23 cellular contexts compared by ENCODE assay signal in genomic region chr1:37824001-37824400, GRCh38. TPM values are rescaled to one million over a fixed set of nuclear protein-coding genes. Genes with fewer than 3 reads are reported as not detected.
DNase-seq lines count a peak whose midpoint lies in the region; ATAC-seq, FAIRE-seq and TF ChIP-seq lines count a peak whose summit lies in the region.
"Had no signal": no experiment of that assay in that cellular context is flagged by ENCODE, and none has a peak within 500 bp of the region (broad histone marks: within the 10 kb centered on the region; RNA-seq: fewer than 3 reads in every experiment).

No MANE protein-coding gene starts in this region.

- 87% methylated on average over 2 of the region's 2 CpGs for WGBS in K562 (ENCODE audit: insufficient coverage, low coverage, missing lambda C conversion rate)
- 91 to 94% methylated on average over 2 of the region's 2 CpGs for WGBS in sigmoid colon, 2 donors

- H3K27ac ChIP-seq in K562 (ENCODE audit: extremely low read depth, low read depth, low read length) (no peak overlapping the region), sigmoid colon (no peak overlapping the region)
- H3K27ac ChIP-seq: 22Rv1, A549, BLaER1, HL-60 had no signal

- no peaks in the 10 kb centered on the region for H3K9me3 Mint-ChIP-seq in activated T-cell treated with anti-CD3 and anti-CD28 coated beads, Interleukin-2, amount 50 U/mL, for 24 hours
- no peaks in the 10 kb centered on the region for H3K9me3 Mint-ChIP-seq in natural killer cell
- no peaks in the 10 kb centered on the region for H3K9me3 Mint-ChIP-seq in stimulated activated effector memory CD8-positive, alpha-beta T cell treated with anti-CD3 and anti-CD28 coated beads, Interleukin-12 subunit alpha, Interleukin-12 subunit beta, amount 100 ng/mL, for 72 hours
- H3K9me3 Mint-ChIP-seq: CD14-positive monocyte; CD8-positive, alpha-beta T cell; GM23338 had no signal

- BruUV-seq in K562 (replicated peaks; lab: Mats Ljungman, UMichigan), result no TSS peak

- no peaks in the 10 kb centered on the region for H3K79me2 ChIP-seq in K562 (ENCODE audit: control insufficient read depth, insufficient read depth, low read length)

- no peaks in the 10 kb centered on the region for H4K20me1 ChIP-seq in K562 (replicated peaks; ENCODE audit: control insufficient read depth, insufficient read depth, low read length)
- H4K20me1 ChIP-seq: BLaER1 had no signal

- H3K4me2 ChIP-seq in K562 (ENCODE audit: insufficient read depth, low read length), result no peak overlapping the region
- H3K4me2 ChIP-seq: A549, BLaER1, GM23338 had no signal

- H3K4me3 ChIP-seq in K562 (no peak overlapping the region), sigmoid colon (no peak overlapping the region)
- H3K4me3 ChIP-seq: A549, BLaER1, GM23338 had no signal

- in situ Hi-C loops in K562 (cut with MboI), result no loop called here

- H3K4me1 Mint-ChIP-seq in activated T-cell treated with anti-CD3 and anti-CD28 coated beads, Interleukin-2, amount 50 U/mL, for 24 hours (ENCODE audit: low read depth), result peaks cover 38% of the 10 kb centered on the region
- peaks cover 17 to 28% of the 10 kb centered on the region in 2 donors for H3K4me1 Mint-ChIP-seq in natural killer cell
- peaks cover 14% of the 10 kb centered on the region for H3K4me1 Mint-ChIP-seq in stimulated activated effector memory CD8-positive, alpha-beta T cell treated with anti-CD3 and anti-CD28 coated beads, Interleukin-12 subunit alpha, Interleukin-12 subunit beta, amount 100 ng/mL, for 72 hours
- H3K4me1 Mint-ChIP-seq: GM23338 had no signal

- no peaks in the 10 kb centered on the region for H3K27me3 ChIP-seq in K562 (ENCODE audit: control insufficient read depth in 2 of 2, insufficient read depth in 2 of 2, low read length in 2 of 2)
- no peaks in the 10 kb centered on the region for H3K27me3 ChIP-seq in sigmoid colon
- H3K27me3 ChIP-seq: BLaER1 had no signal

- intact Hi-C loops in K562 (cut with micrococcal nuclease), result no loop called here
- intact Hi-C loops in natural killer cell (cut with micrococcal nuclease), result no loop called here
- intact Hi-C loops in sigmoid colon (cut with DNase I), result no loop called here

- ATAC-seq in K562, result no peak
- no peak for ATAC-seq in natural killer cell
- ATAC-seq in stimulated activated effector memory CD8-positive, alpha-beta T cell treated with anti-CD3 and anti-CD28 coated beads, Interleukin-12 subunit alpha, Interleukin-12 subunit beta, amount 100 ng/mL, for 72 hours, result no peak
- ATAC-seq: A549; CD8-positive, alpha-beta T cell; GM23338 had no signal

- H2AFZ ChIP-seq in K562 (ENCODE audit: low read depth, low read length), result no peak overlapping the region
- H2AFZ ChIP-seq: GM23338 had no signal

- DNase-seq in activated T-cell treated with anti-CD3 and anti-CD28 coated beads, Interleukin-2, amount 50 U/mL, for 24 hours, result no peak
- DNase-seq in activated T-cell treated with anti-CD3 and anti-CD28 coated beads, Interleukin-2, amount 50 U/mL, for 48 hours, result no peak
- DNase-seq in K562 (ENCODE audit: extremely low read depth in 1 of 4, low spot score in 3 of 4) (no peak), natural killer cell (no peak), AG08396 (ENCODE audit: low spot score) (no peak), sigmoid colon (no peak), NAMALWA (ENCODE audit: low spot score) (no peak)
- DNase-seq in stimulated activated effector memory CD8-positive, alpha-beta T cell treated with anti-CD3 and anti-CD28 coated beads, Interleukin-12 subunit alpha, Interleukin-12 subunit beta, amount 100 ng/mL, for 72 hours (ENCODE audit: low spot score in 2 of 2), result no peak
- DNase-seq: CD8-positive, alpha-beta T cell; COR-L47; DMS 273 treated with DMSO at 0.1 percent for 48 hours; DMS53; DND-41; HCEC 1CT had no signal

- FAIRE-seq in K562 (lab: Jason Lieb, UNC), result no peak
- FAIRE-seq: A549, G401.6, H54 had no signal

- H3K4me3 Mint-ChIP-seq in activated T-cell treated with anti-CD3 and anti-CD28 coated beads, Interleukin-2, amount 50 U/mL, for 24 hours, result no peak overlapping the region
- no peak overlapping the region for H3K4me3 Mint-ChIP-seq in natural killer cell
- H3K4me3 Mint-ChIP-seq in stimulated activated effector memory CD8-positive, alpha-beta T cell treated with anti-CD3 and anti-CD28 coated beads, Interleukin-12 subunit alpha, Interleukin-12 subunit beta, amount 100 ng/mL, for 72 hours, result peak overlapping the region; percentile 36
- H3K4me3 Mint-ChIP-seq: CD14-positive monocyte; CD8-positive, alpha-beta T cell; GM23338 had no signal

- TF ChIP-seq EP300 in K562 (IDR thresholded peaks at IDR 0.05; ENCODE audit: low read length), result no peak
- no peak for TF ChIP-seq EP300 in sigmoid colon (IDR thresholded peaks at IDR 0.05)

- TF ChIP-seq POLR2A in K562 (conservative IDR thresholded peaks at IDR 0.05) (no peak), sigmoid colon (IDR thresholded peaks at IDR 0.05) (no peak)

- H3K4me1 ChIP-seq in K562 (replicated peaks in 1 of 2; ENCODE audit: control insufficient read depth in 2 of 2, insufficient read depth in 2 of 2, low read length in 2 of 2) (no peaks in the 10 kb centered on the region), sigmoid colon (no peaks in the 10 kb centered on the region)
- H3K4me1 ChIP-seq: A549, BLaER1 had no signal

- no peak overlapping the region for H3K9ac ChIP-seq in K562 (ENCODE audit: insufficient read depth in 1 of 2, low read depth in 2 of 2, low read length in 2 of 2)
- H3K9ac ChIP-seq: BLaER1 had no signal

- peak overlapping the region; percentile 50 for H3K27ac Mint-ChIP-seq in activated T-cell treated with anti-CD3 and anti-CD28 coated beads, Interleukin-2, amount 50 U/mL, for 24 hours
- H3K27ac Mint-ChIP-seq in natural killer cell, result peak overlapping the region; percentile 40 to 84
- H3K27ac Mint-ChIP-seq in stimulated activated effector memory CD8-positive, alpha-beta T cell treated with anti-CD3 and anti-CD28 coated beads, Interleukin-12 subunit alpha, Interleukin-12 subunit beta, amount 100 ng/mL, for 72 hours, result peak overlapping the region; percentile 85
- H3K27ac Mint-ChIP-seq: CD8-positive, alpha-beta T cell; GM23338 had no signal

- TF ChIP-seq RAD21 in K562 (CRISPR knock-in tag; conservative IDR thresholded peaks at IDR 0.05 in 1 of 2, IDR thresholded peaks at IDR 0.05 in 1 of 2), result no peak

- no peaks in the 10 kb centered on the region for H3K9me1 ChIP-seq in K562 (ENCODE audit: control insufficient read depth, insufficient read depth, low read length)

- POLR2A ChIA-PET in K562 (lab: Yijun Ruan, JAX), result interaction anchor here (0.9 kb wide), 1 partner anchor 10 kb away, joined by 3 read pairs; no protein-coding TSS in a partner anchor

- H3K36me3 ChIP-seq in K562 (ENCODE audit: control insufficient read depth, insufficient read depth, low read length) (peaks cover 72% of the 10 kb centered on the region), sigmoid colon (peaks cover 13 to 71% (median 23%) of the 10 kb centered on the region in 4 donors)

- peaks cover 84% of the 10 kb centered on the region for H3K36me3 Mint-ChIP-seq in activated T-cell treated with anti-CD3 and anti-CD28 coated beads, Interleukin-2, amount 50 U/mL, for 24 hours (ENCODE audit: low read depth)
- H3K36me3 Mint-ChIP-seq in natural killer cell, result no peaks in the 10 kb centered on the region
- peaks cover 90% of the 10 kb centered on the region for H3K36me3 Mint-ChIP-seq in stimulated activated effector memory CD8-positive, alpha-beta T cell treated with anti-CD3 and anti-CD28 coated beads, Interleukin-12 subunit alpha, Interleukin-12 subunit beta, amount 100 ng/mL, for 72 hours

- no peak for TF ChIP-seq CTCF in K562 (IDR thresholded peaks at IDR 0.05 in 2 of 3, conservative IDR thresholded peaks at IDR 0.05 in 1 of 3; ENCODE audit: insufficient read depth in 2 of 3, low read depth in 1 of 3, low read length in 3 of 3)
- TF ChIP-seq CTCF in natural killer cell (IDR thresholded peaks at IDR 0.05), result no peak
- no peak for TF ChIP-seq CTCF in sigmoid colon (IDR thresholded peaks at IDR 0.05)

- no peaks in the 10 kb centered on the region for H3K27me3 Mint-ChIP-seq in activated T-cell treated with anti-CD3 and anti-CD28 coated beads, Interleukin-2, amount 50 U/mL, for 24 hours
- no peaks in the 10 kb centered on the region for H3K27me3 Mint-ChIP-seq in natural killer cell (ENCODE audit: low read depth in 2 of 2)

- CTCF ChIA-PET in K562 (lab: Yijun Ruan, JAX; ENCODE audit: low intra/inter-chr PET ratio), result no interaction called here

- H3K9me3 ChIP-seq in K562 (replicated peaks; ENCODE audit: control insufficient read depth, insufficient read depth, low read depth, low read length) (no peaks in the 10 kb centered on the region), sigmoid colon (no peaks in the 10 kb centered on the region)
- H3K9me3 ChIP-seq: A549, BLaER1 had no signal

RNA-seq across cellular contexts. Expression of gene YRDC, which starts 16.0 kb away (rescaled TPM):
- 10.5 and 18.9 TPM in 2 replicates for total RNA-seq in K562 (2011; cell fraction: chromatin; rRNA removed; ENCODE audit: low replicate concordance)
- 20.5 and 22.2 TPM in 2 replicates for total RNA-seq in K562 (2011; cell fraction: nucleolus; rRNA removed)
- 21.0 and 24.2 TPM in 2 replicates for total RNA-seq in K562 (2011; cell fraction: nucleoplasm; rRNA removed)
- total RNA-seq in K562 (2014; rRNA removed) (58.5 and 65.1 TPM in 2 replicates), K562 (2014; rRNA removed; fragmentation: Illumina TruSeq; extraction: Trizol) (47.2 and 51.0 TPM in 2 replicates), K562 (2015; rRNA removed; fragmentation: Illumina TruSeq; extraction: Trizol) (34.1 and 34.2 TPM in 2 replicates), K562 (2021) (57.2 and 60.1 TPM in 2 replicates), natural killer cell (10 to 100 TPM; 19.9 to 26.2 (median 24.4) TPM), sigmoid colon (10 to 100 TPM in 2 of 4 donors, 1 to 10 TPM in 2; 4.4 to 12.4 (median 9.5) TPM)
- polyA plus RNA-seq in K562 (2011; rRNA removed) (49.8 and 56.0 TPM in 2 replicates), K562 (2014; fragmentation: Illumina TruSeq; extraction: Trizol) (40.2 and 44.8 TPM in 2 replicates), K562 (2014; fragmentation: Nextera tagmentation; extraction: Ambion mirVana) (10 to 100 TPM; 11.1 to 16.7 TPM), K562 (2014; rRNA removed) (54.4 and 58.9 TPM in 2 replicates), sigmoid colon (10 to 100 TPM; 14.4 to 19.0 (median 15.5) TPM)
- polyA plus RNA-seq in K562 (2011; cell fraction: cytosol; rRNA removed), result 48.6 and 49.6 TPM in 2 replicates
- polyA plus RNA-seq in K562 (2011; cell fraction: nucleus; rRNA removed), result 18.8 and 19.7 TPM in 2 replicates
- 32.7 and 40.3 TPM in 2 replicates for polyA plus RNA-seq in K562 (2012)
- 25.0 and 26.0 TPM in 2 replicates for polyA minus RNA-seq in K562 (2011; rRNA and poly(A)+ RNA removed)
- polyA minus RNA-seq in K562 (2011; cell fraction: cytosol; rRNA and poly(A)+ RNA removed), result 19.2 and 24.3 TPM in 2 replicates
- 10.4 and 11.3 TPM in 2 replicates for polyA minus RNA-seq in K562 (2011; cell fraction: nucleus; rRNA and poly(A)+ RNA removed)

RNA-seq across cellular contexts. Expression of gene C1orf122, which starts 16.4 kb away (rescaled TPM):
- 2.4 and 6.3 TPM in 2 replicates for total RNA-seq in K562 (2011; cell fraction: chromatin; rRNA removed; ENCODE audit: low replicate concordance)
- 12.6 and 15.3 TPM in 2 replicates for total RNA-seq in K562 (2011; cell fraction: nucleolus; rRNA removed)
- 6.2 and 7.9 TPM in 2 replicates for total RNA-seq in K562 (2011; cell fraction: nucleoplasm; rRNA removed)
- 70.9 and 85.3 TPM in 2 replicates for total RNA-seq in K562 (2014; rRNA removed)
- total RNA-seq in K562 (2014; rRNA removed; fragmentation: Illumina TruSeq; extraction: Trizol), result 11.2 TPM in 2 replicates
- 18.6 and 22.0 TPM in 2 replicates for total RNA-seq in K562 (2015; rRNA removed; fragmentation: Illumina TruSeq; extraction: Trizol)
- 51.5 and 52.5 TPM in 2 replicates for total RNA-seq in K562 (2021)
- 17.3 and 20.7 TPM in 2 replicates for polyA plus RNA-seq in K562 (2011; rRNA removed)
- polyA plus RNA-seq in K562 (2011; cell fraction: cytosol; rRNA removed), result 18.1 and 59.5 TPM in 2 replicates
- 20.9 and 26.5 TPM in 2 replicates for polyA plus RNA-seq in K562 (2011; cell fraction: nucleus; rRNA removed)
- polyA plus RNA-seq in K562 (2012), result 19.8 and 25.5 TPM in 2 replicates
- polyA plus RNA-seq in K562 (2014; fragmentation: Illumina TruSeq; extraction: Trizol), result 8.5 and 12.4 TPM in 2 replicates
- 1 to 10 TPM; 3.6 to 5.2 TPM for polyA plus RNA-seq in K562 (2014; fragmentation: Nextera tagmentation; extraction: Ambion mirVana)
- 47.9 and 58.3 TPM in 2 replicates for polyA plus RNA-seq in K562 (2014; rRNA removed)
- polyA minus RNA-seq in K562 (2011; rRNA and poly(A)+ RNA removed), result 2.0 and 2.6 TPM in 2 replicates
- polyA minus RNA-seq in K562 (2011; cell fraction: cytosol; rRNA and poly(A)+ RNA removed), result 5.5 and 5.9 TPM in 2 replicates
- 4.3 and 5.7 TPM in 2 replicates for polyA minus RNA-seq in K562 (2011; cell fraction: nucleus; rRNA and poly(A)+ RNA removed)
- 10 to 100 TPM; 13.9 to 22.9 (median 14.9) TPM for total RNA-seq in natural killer cell
- total RNA-seq in sigmoid colon, result 100 to 1,000 TPM in 1 of 4 donors, 10 to 100 TPM in 3; 61.9 to 105 (median 90.8) TPM
- 10 to 100 TPM; 43.2 to 54.6 (median 51.1) TPM for polyA plus RNA-seq in sigmoid colon

RNA-seq across cellular contexts. Expression of gene MANEAL, which starts 30.4 kb away (rescaled TPM):
- total RNA-seq in K562 (2011; cell fraction: chromatin; rRNA removed; ENCODE audit: low replicate concordance), result 1.1 and 3.1 TPM in 2 replicates
- total RNA-seq in K562 (2011; cell fraction: nucleolus; rRNA removed), result 3.7 and 4.5 TPM in 2 replicates
- total RNA-seq in K562 (2011; cell fraction: nucleoplasm; rRNA removed), result 3.5 and 3.7 TPM in 2 replicates
- total RNA-seq in K562 (2014; rRNA removed), result 1.2 and 2.7 TPM in 2 replicates
- total RNA-seq in K562 (2014; rRNA removed; fragmentation: Illumina TruSeq; extraction: Trizol), result 1.1 TPM in 2 replicates
- 2.0 and 2.1 TPM in 2 replicates for total RNA-seq in K562 (2015; rRNA removed; fragmentation: Illumina TruSeq; extraction: Trizol)
- 2.0 and 2.2 TPM in 2 replicates for total RNA-seq in K562 (2021)
- polyA plus RNA-seq in K562 (2011; rRNA removed), result 1.0 and 3.2 TPM in 2 replicates
- 2.0 and 5.7 TPM in 2 replicates for polyA plus RNA-seq in K562 (2011; cell fraction: cytosol; rRNA removed)
- 0.65 and 2.1 TPM in 2 replicates for polyA plus RNA-seq in K562 (2011; cell fraction: nucleus; rRNA removed)
- polyA plus RNA-seq in K562 (2012), result 1.1 and 2.3 TPM in 2 replicates
- polyA plus RNA-seq in K562 (2014; fragmentation: Illumina TruSeq; extraction: Trizol), result 1.6 and 1.9 TPM in 2 replicates
- under 1 TPM; 0.37 to 0.59 TPM for polyA plus RNA-seq in K562 (2014; fragmentation: Nextera tagmentation; extraction: Ambion mirVana)
- 0.95 and 1.00 TPM in 2 replicates for polyA plus RNA-seq in K562 (2014; rRNA removed)
- 0.69 and 2.1 TPM in 2 replicates for polyA minus RNA-seq in K562 (2011; rRNA and poly(A)+ RNA removed)
- polyA minus RNA-seq in K562 (2011; cell fraction: cytosol; rRNA and poly(A)+ RNA removed), result 2.5 and 4.6 TPM in 2 replicates
- polyA minus RNA-seq in K562 (2011; cell fraction: nucleus; rRNA and poly(A)+ RNA removed), result 0.44 and 0.81 TPM in 2 replicates
- 1 to 10 TPM; 1.6 to 3.8 (median 2.4) TPM for total RNA-seq in natural killer cell
- 1 to 10 TPM; 1.1 to 1.8 (median 1.4) TPM for total RNA-seq in sigmoid colon
- polyA plus RNA-seq in sigmoid colon, result 1 to 10 TPM in 2 of 3 donors, under 1 TPM in 1; 0.60 to 5.2 (median 1.2) TPM

RNA-seq across cellular contexts. Expression of gene MTF1, which starts 35.4 kb away (rescaled TPM):
- 31.8 and 48.9 TPM in 2 replicates for total RNA-seq in K562 (2011; cell fraction: chromatin; rRNA removed; ENCODE audit: low replicate concordance)
- total RNA-seq in K562 (2011; cell fraction: nucleolus; rRNA removed), result 9.0 and 9.3 TPM in 2 replicates
- 11.7 and 13.0 TPM in 2 replicates for total RNA-seq in K562 (2011; cell fraction: nucleoplasm; rRNA removed)
- total RNA-seq in K562 (2014; rRNA removed), result 1.1 and 2.6 TPM in 2 replicates
- 6.7 and 7.1 TPM in 2 replicates for total RNA-seq in K562 (2014; rRNA removed; fragmentation: Illumina TruSeq; extraction: Trizol)
- total RNA-seq in K562 (2015; rRNA removed; fragmentation: Illumina TruSeq; extraction: Trizol), result 4.3 and 4.4 TPM in 2 replicates
- 11.3 and 12.2 TPM in 2 replicates for total RNA-seq in K562 (2021)
- polyA plus RNA-seq in K562 (2011; rRNA removed), result 4.8 and 5.1 TPM in 2 replicates
- 3.1 and 4.5 TPM in 2 replicates for polyA plus RNA-seq in K562 (2011; cell fraction: cytosol; rRNA removed)
- polyA plus RNA-seq in K562 (2011; cell fraction: nucleus; rRNA removed), result 5.0 and 7.5 TPM in 2 replicates
- polyA plus RNA-seq in K562 (2012), result 2.3 and 5.2 TPM in 2 replicates
- polyA plus RNA-seq in K562 (2014; fragmentation: Illumina TruSeq; extraction: Trizol), result 5.2 and 6.1 TPM in 2 replicates
- 1 to 10 TPM; 1.9 to 2.4 TPM for polyA plus RNA-seq in K562 (2014; fragmentation: Nextera tagmentation; extraction: Ambion mirVana)
- 2.9 and 3.6 TPM in 2 replicates for polyA plus RNA-seq in K562 (2014; rRNA removed)
- 16.1 and 36.5 TPM in 2 replicates for polyA minus RNA-seq in K562 (2011; rRNA and poly(A)+ RNA removed)
- polyA minus RNA-seq in K562 (2011; cell fraction: cytosol; rRNA and poly(A)+ RNA removed), result 2.8 and 3.1 TPM in 2 replicates
- polyA minus RNA-seq in K562 (2011; cell fraction: nucleus; rRNA and poly(A)+ RNA removed), result 3.2 and 6.2 TPM in 2 replicates
- 10 to 100 TPM; 31.2 to 35.6 (median 32.7) TPM for total RNA-seq in natural killer cell
- total RNA-seq in sigmoid colon, result 1 to 10 TPM; 3.9 to 6.6 (median 4.4) TPM
- 1 to 10 TPM; 2.4 to 8.6 (median 5.3) TPM for polyA plus RNA-seq in sigmoid colon

RNA-seq across cellular contexts. Expression of gene EPHA10, which starts 59.1 kb away (rescaled TPM):
- not detected in 2 replicates for total RNA-seq in K562 (2011; cell fraction: chromatin; rRNA removed; ENCODE audit: low replicate concordance)
- total RNA-seq in K562 (2011; cell fraction: nucleolus; rRNA removed), result not detected in 2 replicates
- not detected in 2 replicates for total RNA-seq in K562 (2011; cell fraction: nucleoplasm; rRNA removed)
- not detected in 2 replicates for total RNA-seq in K562 (2014; rRNA removed)
- not detected in 2 replicates for total RNA-seq in K562 (2014; rRNA removed; fragmentation: Illumina TruSeq; extraction: Trizol)
- not detected in 2 replicates for total RNA-seq in K562 (2015; rRNA removed; fragmentation: Illumina TruSeq; extraction: Trizol)
- 0.02 TPM in 1 of 2 replicates, not detected in the other for total RNA-seq in K562 (2021)
- not detected in 2 replicates for polyA plus RNA-seq in K562 (2011; rRNA removed)
- not detected in 2 replicates for polyA plus RNA-seq in K562 (2011; cell fraction: cytosol; rRNA removed)
- 0.04 TPM in 1 of 2 replicates, not detected in the other for polyA plus RNA-seq in K562 (2011; cell fraction: nucleus; rRNA removed)
- polyA plus RNA-seq in K562 (2012), result 0.07 and 0.08 TPM in 2 replicates
- not detected in 2 replicates for polyA plus RNA-seq in K562 (2014; fragmentation: Illumina TruSeq; extraction: Trizol)
- under 1 TPM in 1 of 2 experiments, not detected in 1; 0.03 TPM for polyA plus RNA-seq in K562 (2014; fragmentation: Nextera tagmentation; extraction: Ambion mirVana)
- polyA plus RNA-seq in K562 (2014; rRNA removed), result not detected in 2 replicates
- not detected in 2 replicates for polyA minus RNA-seq in K562 (2011; rRNA and poly(A)+ RNA removed)
- not detected in 2 replicates for polyA minus RNA-seq in K562 (2011; cell fraction: cytosol; rRNA and poly(A)+ RNA removed)
- polyA minus RNA-seq in K562 (2011; cell fraction: nucleus; rRNA and poly(A)+ RNA removed), result not detected in 2 replicates
- not detected for total RNA-seq in natural killer cell
- under 1 TPM; 0.14 to 0.83 (median 0.52) TPM for total RNA-seq in sigmoid colon
- polyA plus RNA-seq in sigmoid colon, result 10 to 100 TPM in 1 of 3 donors, 1 to 10 TPM in 2; 5.4 to 33.3 (median 7.6) TPM
- total RNA-seq: CD8-positive, alpha-beta T cell; IMR-90 had no signal
- polyA plus RNA-seq: CD14-positive monocyte, IMR-90 had no signal
